Comparison of ENCODE assay signal across 1 cellular context in genomic region chr1:48471103-48471502, GRCh38.
TF ChIP-seq lines count a peak whose summit lies in the region.

No MANE protein-coding gene starts in this region.

TF ChIP-seq in endothelial cell of umbilical vein, 7 proteins besides CTCF, POLR2A, EP300 and RAD21 (continued from another document):
- TF ChIP-seq MAX (IDR thresholded peaks at IDR 0.05; ENCODE audit: insufficient read depth, insufficient read length) (no peak), EZH2 (IDR thresholded peaks at IDR 0.05; ENCODE audit: borderline replicate concordance, low read depth, low read length, severe bottlenecking) (no peak), MYC (IDR thresholded peaks at IDR 0.05; ENCODE audit: low read depth, low read length) (no peak)
